Comparison of ENCODE assay signal across 17 cellular contexts in the genomic region with DNA sequence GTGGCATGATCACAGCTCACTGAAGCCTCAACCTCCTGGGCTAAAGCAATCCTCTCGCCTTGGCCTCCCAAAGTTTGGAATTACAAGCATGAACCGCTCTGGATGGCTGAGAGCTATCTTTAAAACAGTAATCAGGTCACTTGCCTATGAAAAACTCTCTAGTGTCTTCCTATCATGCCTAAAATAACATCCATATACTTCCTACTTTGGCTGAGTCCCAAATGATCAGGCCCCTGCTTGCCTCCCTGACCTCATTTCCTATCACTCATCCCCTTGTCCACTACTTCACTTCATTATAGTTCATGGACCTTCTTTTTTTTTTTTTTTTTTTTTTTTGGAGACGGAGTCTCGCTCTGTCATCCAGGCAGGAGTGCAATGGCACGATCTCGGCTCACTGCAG. TPM values are rescaled to one million over a fixed set of nuclear protein-coding genes. Genes with fewer than 3 reads are reported as not detected.
DNase-seq lines count a peak whose midpoint lies in the region; FAIRE-seq and TF ChIP-seq lines count a peak whose summit lies in the region.
"Had no signal": no experiment of that assay in that cellular context is flagged by ENCODE, and none has a peak within 500 bp of the region (broad histone marks: within the 10 kb centered on the region; RNA-seq: fewer than 3 reads in every experiment).

No MANE protein-coding gene starts in this region.

- H3K36me3 ChIP-seq in A673 (ENCODE audit: insufficient read depth, low read length, poor library complexity, severe bottlenecking) (peaks cover 11% of the 10 kb centered on the region), keratinocyte (ENCODE audit: control insufficient read depth in 2 of 2, extremely low read depth in 1 of 2, insufficient read depth in 2 of 2, low read length in 2 of 2) (peaks cover 0 to 4% of the 10 kb centered on the region in 2 experiments), vagina (peaks cover 0 to 3% of the 10 kb centered on the region in 2 donors)

- POLR2A ChIA-PET in A673 (lab: Charles Lee; ENCODE audit: low non-redundant PET), result no interaction called here

- CTCF ChIA-PET in A673 (lab: Charles Lee), result no interaction called here

- H4K20me1 ChIP-seq in keratinocyte (ENCODE audit: control insufficient read depth, extremely low read depth, insufficient read depth, low read length), result no peaks in the 10 kb centered on the region

- H3K9me3 ChIP-seq in A673 (ENCODE audit: low read depth, low read length, poor library complexity, severe bottlenecking), result no peaks in the 10 kb centered on the region
- no peaks in the 10 kb centered on the region for H3K9me3 ChIP-seq in keratinocyte (ENCODE audit: control insufficient read depth, low read depth, low read length)
- H3K9me3 ChIP-seq in vagina, result no peaks in the 10 kb centered on the region

- dilution Hi-C loops in keratinocyte (cut with MboI; ENCODE audit: extremely low pct_ligation_motif_present, low sequenced_read_pairs), result no loop called here

- no TSS peak for BruUV-seq in A673 (replicated peaks; lab: Mats Ljungman, UMichigan)

- intact Hi-C loops in A673 (cut with micrococcal nuclease; ENCODE audit: unreplicated experiment), result no loop called here
- intact Hi-C loops in vagina (cut with DNase I), result no loop called here

- TF ChIP-seq CTCF in A673 (conservative IDR thresholded peaks at IDR 0.05; ENCODE audit: low read depth, low read length) (no peak), keratinocyte (optimal IDR thresholded peaks at IDR 0.05 in 1 of 3, IDR thresholded peaks at IDR 0.05 in 1 of 3, conservative IDR thresholded peaks at IDR 0.05 in 1 of 3; ENCODE audit: extremely low read depth in 1 of 3, insufficient read depth in 2 of 3, low read length in 3 of 3) (no peak), vagina (IDR thresholded peaks at IDR 0.05) (no peak)

- no peak overlapping the region for H2AFZ ChIP-seq in keratinocyte (ENCODE audit: control insufficient read depth, low read length)

- FAIRE-seq in keratinocyte (lab: Jason Lieb, UNC), result no peak

- H3K4me3 ChIP-seq in A673 (ENCODE audit: low read depth, low read length, poor library complexity, severe bottlenecking) (no peak overlapping the region), keratinocyte (ENCODE audit: control insufficient read depth in 2 of 3, extremely low read depth in 1 of 3, insufficient read depth in 2 of 3, low read depth in 1 of 3, low read length in 3 of 3) (no peak overlapping the region), vagina (no peak overlapping the region)
- H3K4me3 ChIP-seq: lung had no signal

- no peaks in the 10 kb centered on the region for H3K9me1 ChIP-seq in keratinocyte (ENCODE audit: control insufficient read depth, extremely low read depth, insufficient read depth, low read length)

- H3K27ac ChIP-seq in A673 (ENCODE audit: low read depth, low read length, poor library complexity, severe bottlenecking) (peak overlapping the region; percentile 13), cingulate gyrus (ENCODE audit: low read depth, low read length) (peak overlapping the region; percentile 19), keratinocyte (ENCODE audit: control insufficient read depth, insufficient read depth, low read length) (no peak overlapping the region), vagina (no peak overlapping the region)

- no peak for TF ChIP-seq POLR2A in vagina (IDR thresholded peaks at IDR 0.05)

- peaks cover 98% of the 10 kb centered on the region for H3K79me2 ChIP-seq in keratinocyte (ENCODE audit: control insufficient read depth, insufficient read depth, low read length)

- H3K27me3 ChIP-seq in A673 (replicated peaks; ENCODE audit: insufficient read depth, low read depth, low read length, poor library complexity) (no peaks in the 10 kb centered on the region), keratinocyte (ENCODE audit: control insufficient read depth, extremely low read depth, insufficient read depth, low read length) (no peaks in the 10 kb centered on the region), vagina (no peaks in the 10 kb centered on the region)

- H3K9ac ChIP-seq in keratinocyte (ENCODE audit: control insufficient read depth, extremely low read depth, insufficient read depth, low read length), result no peak overlapping the region

- no peak for DNase-seq in A673 (ENCODE audit: low spot score)
- DNase-seq in HCEC 1CT, result peak; percentile 14
- DNase-seq in keratinocyte (ENCODE audit: low read depth, low spot score), result no peak
- no peak for DNase-seq in vagina (ENCODE audit: extremely low spot score in 2 of 2)
- no peak for DNase-seq in cerebellar nuclear complex (lab: John Stamatoyannopoulos, UW)
- DNase-seq in ureter (ENCODE audit: low spot score), result no peak
- DNase-seq in GDM1 (lab: John Stamatoyannopoulos, UW), result no peak
- DNase-seq: activated CD4-positive, alpha-beta T cell treated with anti-CD3 and anti-CD28 coated beads, Interleukin-2, amount 50 U/mL, for 4 hours; activated T-cell treated with anti-CD3 and anti-CD28 coated beads, Interleukin-2, amount 50 U/mL, for 1 hour; foreskin fibroblast; MV-4-11; NCI-H2029 treated with DMSO at 0.1 percent for 48 hours; NCI-H526; OCI-M1; retina had no signal

- H3K4me2 ChIP-seq in keratinocyte (ENCODE audit: control insufficient read depth, extremely low read depth, insufficient read depth, low read depth, low read length), result peak overlapping the region; percentile 27

- H3K4me1 ChIP-seq in A673 (ENCODE audit: insufficient read depth, low read length, poor library complexity, severe bottlenecking) (peaks cover 78% of the 10 kb centered on the region), keratinocyte (ENCODE audit: control insufficient read depth, extremely low read depth, insufficient read depth, low read length) (peaks cover 23% of the 10 kb centered on the region), vagina (peaks cover 74% of the 10 kb centered on the region)

RNA-seq across cellular contexts. Expression of a gene that starts 28.0 kb away (rescaled TPM):
- total RNA-seq in A673 (2021) (295 TPM in 2 replicates), vagina (151 TPM), ureter (189 TPM)
- 158 to 284 TPM (median 173 TPM) in 3 replicates for polyA plus RNA-seq in keratinocyte
- 560 TPM for polyA plus RNA-seq in keratinocyte (2011; ENCODE audit: low read depth)
- 113 and 242 TPM in 2 replicates for polyA plus RNA-seq in keratinocyte (2011; cell fraction: cytosol; rRNA removed)
- 117 and 173 TPM in 2 replicates for polyA plus RNA-seq in keratinocyte (2011; cell fraction: nucleus; rRNA removed)
- 148 and 213 TPM in 2 replicates for polyA plus RNA-seq in keratinocyte (2012; ENCODE audit: low replicate concordance)
- 23.1 to 180 TPM (median 92.1 TPM) in 3 replicates for polyA minus RNA-seq in keratinocyte
- 84.8 TPM for polyA minus RNA-seq in keratinocyte (2011; cell fraction: cytosol; rRNA and poly(A)+ RNA removed)
- polyA minus RNA-seq in keratinocyte (2011; cell fraction: nucleus; rRNA and poly(A)+ RNA removed), result 57.4 and 108 TPM in 2 replicates

Comparison
In these comparisons a context has a peak if more than half of its experiments do, and no peak if none do; other contexts are left out.
1. H3K27ac ChIP-seq: peak in A673 (single experiment) and cingulate gyrus (single experiment); none in keratinocyte (single experiment) and vagina (single experiment).